ENCODE assay signal across 8 cellular contexts in the genomic region with DNA sequence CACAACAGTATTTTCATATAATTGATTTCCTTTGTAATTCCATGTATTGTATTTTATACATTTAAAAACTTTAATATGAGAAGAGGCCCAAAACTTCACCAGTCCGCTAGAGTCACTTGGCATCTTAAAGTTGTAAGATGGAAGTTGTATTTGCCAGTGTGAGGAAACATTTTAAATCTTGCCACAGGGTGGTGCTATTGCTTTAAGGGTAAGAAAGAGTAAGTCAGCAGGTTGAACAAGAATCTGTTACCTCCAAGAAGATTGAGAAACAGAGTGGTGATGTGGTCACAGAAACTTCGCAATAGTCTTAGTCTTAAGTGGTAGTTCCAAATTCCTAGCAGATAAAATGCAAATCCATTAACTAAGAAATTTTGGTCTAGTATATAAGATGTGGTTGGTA. TPM values are rescaled to one million over a fixed set of nuclear protein-coding genes. Genes with fewer than 3 reads are reported as not detected.
DNase-seq lines count a peak whose midpoint lies in the region; ATAC-seq, FAIRE-seq and TF ChIP-seq lines count a peak whose summit lies in the region.

No MANE protein-coding gene starts in this region.

- no peak overlapping the region for H3K27ac Mint-ChIP-seq in neural progenitor cell

- H3K27me3 ChIP-seq in neural progenitor cell: no peaks in the 10 kb centered on the region

- no peaks in the 10 kb centered on the region for H4K20me1 ChIP-seq in neural progenitor cell (ENCODE audit: low read depth)

- no peaks in the 10 kb centered on the region for H3K9me3 ChIP-seq in neural progenitor cell (ENCODE audit: low read depth)

- no peak overlapping the region for H2AFZ ChIP-seq in neural progenitor cell (replicated peaks)

- DNase-seq in activated gamma-delta T cell treated with Interleukin-2 at 50 U/mL for 16 hours: peak; percentile 36
- no peak for DNase-seq in activated gamma-delta T cell (lab: John Stamatoyannopoulos, UW)
- DNase-seq in NCI-H2029 (lab: John Stamatoyannopoulos, UW): peak; percentile 14
- DNase-seq in fibroblast of mammary gland (ENCODE audit: low read depth): peak; percentile 96
- DNase-seq in neural progenitor cell (ENCODE audit: low spot score): peak; percentile 80

- peak; percentile 71 for TF ChIP-seq CTCF in fibroblast of mammary gland (conservative IDR thresholded peaks at IDR 0.05; ENCODE audit: control insufficient read depth, insufficient read depth, low read depth, low read length)
- TF ChIP-seq CTCF in neural progenitor cell (IDR thresholded peaks at IDR 0.05): peak; percentile 69

- peak; percentile 59 for ATAC-seq in HG02678 (IDR thresholded peaks at IDR 0.05; ENCODE audit: unreplicated experiment)
- no peak for ATAC-seq in GM21360 (IDR thresholded peaks at IDR 0.05; ENCODE audit: unreplicated experiment)

- no peaks in the 10 kb centered on the region for H3K79me2 ChIP-seq in neural progenitor cell (ENCODE audit: low read depth)

- no peaks in the 10 kb centered on the region for H3K36me3 Mint-ChIP-seq in neural progenitor cell

- H3K27ac ChIP-seq in neural progenitor cell: no peak overlapping the region

- FAIRE-seq in TTC549 (lab: Jason Lieb, UNC): peak; percentile 92

- no peak overlapping the region for H3K4me2 ChIP-seq in neural progenitor cell

- H3K27me3 Mint-ChIP-seq in neural progenitor cell (ENCODE audit: insufficient read depth, low read depth): peaks cover 3% of the 10 kb centered on the region

- peaks cover 6% of the 10 kb centered on the region for H3K9me3 Mint-ChIP-seq in neural progenitor cell

- no peaks in the 10 kb centered on the region for H3K36me3 ChIP-seq in neural progenitor cell

- no peak overlapping the region for H3K4me3 Mint-ChIP-seq in neural progenitor cell

- H3F3A ChIP-seq in neural progenitor cell (ENCODE audit: low read depth): no peaks in the 10 kb centered on the region

- H3K4me1 Mint-ChIP-seq in neural progenitor cell: peaks cover 9% of the 10 kb centered on the region

- H3K9ac ChIP-seq in neural progenitor cell: no peak overlapping the region

- H3K4me3 ChIP-seq in fibroblast of mammary gland (ENCODE audit: control insufficient read depth, low read depth, low read length) (no peak overlapping the region), neural progenitor cell (no peak overlapping the region)

- no peaks in the 10 kb centered on the region for H3K4me1 ChIP-seq in neural progenitor cell

RNA-seq across cellular contexts. Expression of a gene that starts 39.8 kb away (rescaled TPM):
- 43.6 and 63.0 TPM in 2 replicates for total RNA-seq in neural progenitor cell (ENCODE audit: low replicate concordance)
